In genomic region chr7:35993113-35993512, GRCh38 we compare ENCODE assay signal across 2 cellular contexts.
A peak's percentile ranks its signal among the peaks of the same experiment; 100 is the strongest.
TF ChIP-seq lines count a peak whose summit lies in the region.

No MANE protein-coding gene starts in this region.

TF ChIP-seq in A549, 52 proteins besides CTCF, POLR2A, EP300 and RAD21:
- TF ChIP-seq ZFP36 (IDR thresholded peaks at IDR 0.05; ENCODE audit: borderline replicate concordance, partially characterized antibody) (no peak), ESRRA (IDR thresholded peaks at IDR 0.05; ENCODE audit: borderline replicate concordance, low read length) (no peak), CHD4 (IDR thresholded peaks at IDR 0.05; ENCODE audit: borderline replicate concordance) (no peak), FOSB (CRISPR knock-in tag; IDR thresholded peaks at IDR 0.05) (no peak), CEBPB (IDR thresholded peaks at IDR 0.05) (peak in 1 of 2 experiments; percentile 69; a peak in 2 of 4 replicates), SREBF2 (IDR thresholded peaks at IDR 0.05) (no peak), GATA3 (IDR thresholded peaks at IDR 0.05; ENCODE audit: borderline replicate concordance) (peak; percentile 71; the same call in 1 of the 2 replicates), NPAS2 (CRISPR knock-in tag; IDR thresholded peaks at IDR 0.05; ENCODE audit: borderline replicate concordance) (no peak), POLR2AphosphoS2 (conservative IDR thresholded peaks at IDR 0.05; ENCODE audit: low read length) (no peak), RCOR1 (IDR thresholded peaks at IDR 0.05; ENCODE audit: low read depth, low read length) (no peak), HOXB13 (CRISPR knock-in tag; IDR thresholded peaks at IDR 0.05; ENCODE audit: low read depth) (no peak), HMGXB4 (CRISPR knock-in tag; IDR thresholded peaks at IDR 0.05; ENCODE audit: borderline replicate concordance) (no peak), MAX (IDR thresholded peaks at IDR 0.05) (peak; percentile 25; the same call in 1 of the 2 replicates), MAFK (IDR thresholded peaks at IDR 0.05; ENCODE audit: partially characterized antibody) (no peak), BCL3 (IDR thresholded peaks at IDR 0.05) (no peak), NR3C1 (IDR thresholded peaks at IDR 0.05) (no peak), KDM1A (IDR thresholded peaks at IDR 0.05; ENCODE audit: low read depth) (no peak), FOSL2 (IDR thresholded peaks at IDR 0.05) (0 out of 2 replicates have a peak, but pooled peaks have one; percentile 10), FOSL2 (CRISPR knock-in tag; IDR thresholded peaks at IDR 0.05) (peak; percentile 75), EHF (CRISPR knock-in tag; IDR thresholded peaks at IDR 0.05) (no peak), JUNB (IDR thresholded peaks at IDR 0.05) (0 out of 2 replicates have a peak, but pooled peaks have one; percentile 38)

TF ChIP-seq in IMR-90, 13 proteins besides CTCF, POLR2A, EP300 and RAD21:
- TF ChIP-seq FOS (IDR thresholded peaks at IDR 0.05; ENCODE audit: low read depth, low read length) = no peak
- no peak for TF ChIP-seq CHD1 (IDR thresholded peaks at IDR 0.05; ENCODE audit: low read depth, low read length)
- no peak for TF ChIP-seq RCOR1 (IDR thresholded peaks at IDR 0.05; ENCODE audit: insufficient replicate concordance, low read length)
- TF ChIP-seq ELK1 (IDR thresholded peaks at IDR 0.05; ENCODE audit: borderline replicate concordance, low read depth, low read length) = no peak
- no peak for TF ChIP-seq BHLHE40 (IDR thresholded peaks at IDR 0.05; ENCODE audit: low read depth, low read length)
- no peak for TF ChIP-seq MAFK (IDR thresholded peaks at IDR 0.05; ENCODE audit: low read depth, low read length)
- no peak for TF ChIP-seq USF2 (IDR thresholded peaks at IDR 0.05; ENCODE audit: low read depth, low read length)
- TF ChIP-seq MAZ (IDR thresholded peaks at IDR 0.05; ENCODE audit: borderline replicate concordance, low read depth, low read length) = no peak
TF ChIP-seq in IMR-90: peak in this region for 0.
